Comparison of ENCODE assay signal across 8 cellular contexts in genomic region chr11:926341-926916, GRCh38. TPM values are rescaled to one million over a fixed set of nuclear protein-coding genes. Genes with fewer than 3 reads are reported as not detected.
DNase-seq lines count a peak whose midpoint lies in the region; ATAC-seq and TF ChIP-seq lines count a peak whose summit lies in the region.

No MANE protein-coding gene starts in this region.

- POLR2A ChIA-PET in CD4-positive, alpha-beta memory T cell (lab: Charles Lee; ENCODE audit: partially characterized antibody), result no interaction called here

- peak overlapping the region; percentile 87 to 90 (median 88) for H3K4me3 Mint-ChIP-seq in CD4-positive, alpha-beta memory T cell
- peak overlapping the region; percentile 81 for H3K4me3 Mint-ChIP-seq in activated naive CD8-positive, alpha-beta T cell treated with anti-CD3 and anti-CD28 coated beads, Interleukin-2, amount 50 U/mL, for 24 hours

- peak overlapping the region; percentile 71 for H3K9ac ChIP-seq in HUES6 (ENCODE audit: low read length)

- H3K36me3 ChIP-seq in CD4-positive, alpha-beta memory T cell (ENCODE audit: insufficient read depth, low read length), result no peaks in the 10 kb centered on the region
- H3K36me3 ChIP-seq in HUES6 (ENCODE audit: control insufficient read depth, insufficient read depth, low read length) (no peaks in the 10 kb centered on the region; the same call in 1 of the 2 replicates), left ventricle myocardium inferior (no peaks in the 10 kb centered on the region)

- peaks cover 46% of the 10 kb centered on the region for H3K4me1 ChIP-seq in CD4-positive, alpha-beta memory T cell (ENCODE audit: insufficient read depth, low read length)
- H3K4me1 ChIP-seq in HUES6 (ENCODE audit: control insufficient read depth, insufficient read depth, low read length) (peaks cover 18% of the 10 kb centered on the region; the same call in 1 of the 2 replicates), left ventricle myocardium inferior (peaks cover 68% of the 10 kb centered on the region)

- H3K4me1 Mint-ChIP-seq in CD4-positive, alpha-beta memory T cell, result peaks cover 26 to 44% (median 37%) of the 10 kb centered on the region in 4 donors
- H3K4me1 Mint-ChIP-seq in activated naive CD8-positive, alpha-beta T cell treated with anti-CD3 and anti-CD28 coated beads, Interleukin-2, amount 50 U/mL, for 24 hours, result peaks cover 36% of the 10 kb centered on the region

- peak overlapping the region; percentile 82 to 94 (median 92) for H3K27ac Mint-ChIP-seq in CD4-positive, alpha-beta memory T cell
- peak overlapping the region; percentile 77 for H3K27ac Mint-ChIP-seq in activated naive CD8-positive, alpha-beta T cell treated with anti-CD3 and anti-CD28 coated beads, Interleukin-2, amount 50 U/mL, for 24 hours

- H3K4me3 ChIP-seq in CD4-positive, alpha-beta memory T cell (ENCODE audit: low read length in 2 of 2), result peak overlapping the region; percentile 52 to 63
- H3K4me3 ChIP-seq in HUES6 (ENCODE audit: low read depth, low read length) (peak overlapping the region; percentile 89), left ventricle myocardium inferior (peak overlapping the region; percentile 86)

- no peaks in the 10 kb centered on the region for H3K9me3 Mint-ChIP-seq in CD4-positive, alpha-beta memory T cell
- H3K9me3 Mint-ChIP-seq in activated naive CD8-positive, alpha-beta T cell treated with anti-CD3 and anti-CD28 coated beads, Interleukin-2, amount 50 U/mL, for 24 hours, result no peaks in the 10 kb centered on the region

- no peaks in the 10 kb centered on the region for H3K27me3 ChIP-seq in CD4-positive, alpha-beta memory T cell (ENCODE audit: insufficient read depth, low read length)
- H3K27me3 ChIP-seq in HUES6 (ENCODE audit: control insufficient read depth, insufficient read depth, low read length) (no peaks in the 10 kb centered on the region), left ventricle myocardium inferior (ENCODE audit: low read depth) (no peaks in the 10 kb centered on the region)

- DNase-seq in CD4-positive, alpha-beta memory T cell, result peak in 1 of 5 donors; percentile 50
- DNase-seq in activated naive CD8-positive, alpha-beta T cell treated with anti-CD3 and anti-CD28 coated beads, Interleukin-2, amount 50 U/mL, for 24 hours, result no peak
- no peak for DNase-seq in left ventricle myocardium inferior
- DNase-seq in pulmonary artery endothelial cell (ENCODE audit: low read depth, low spot score), result peak; percentile 60
- DNase-seq in NCI-H2107 (lab: John Stamatoyannopoulos, UW), result no peak
- no peak for DNase-seq in SKM-1 (lab: John Stamatoyannopoulos, UW; ENCODE audit: unreplicated experiment)
- no peak for DNase-seq in COR-L47 (lab: John Stamatoyannopoulos, UW)

- H3K27me3 Mint-ChIP-seq in CD4-positive, alpha-beta memory T cell, result no peaks in the 10 kb centered on the region
- H3K27me3 Mint-ChIP-seq in activated naive CD8-positive, alpha-beta T cell treated with anti-CD3 and anti-CD28 coated beads, Interleukin-2, amount 50 U/mL, for 24 hours, result no peaks in the 10 kb centered on the region

- H3K27ac ChIP-seq in CD4-positive, alpha-beta memory T cell (ENCODE audit: low read depth, low read length), result peak overlapping the region; percentile 52
- H3K27ac ChIP-seq in HUES6 (ENCODE audit: low read depth, low read length) (peak overlapping the region; percentile 40; the same call in 1 of the 2 replicates), left ventricle myocardium inferior (replicated peaks) (peak overlapping the region; percentile 92)

- intact Hi-C loops in CD4-positive, alpha-beta memory T cell (cut with micrococcal nuclease), result loop anchor here (2.0 to 5.0 kb wide), 2 partner anchors 84 to 129 kb away; partner anchors contain the start of genes POLR2L, SLC25A22 and TSPAN4
- intact Hi-C loops in left ventricle myocardium inferior (cut with micrococcal nuclease), result no loop called here

- CTCF ChIA-PET in CD4-positive, alpha-beta memory T cell (lab: Charles Lee; ENCODE audit: partially characterized antibody), result no interaction called here

- H3K9me3 ChIP-seq in CD4-positive, alpha-beta memory T cell (ENCODE audit: control insufficient read depth in 1 of 2, low read length in 2 of 2), result no peaks in the 10 kb centered on the region
- H3K9me3 ChIP-seq in HUES6 (ENCODE audit: control insufficient read depth, insufficient read depth, low read depth, low read length) (no peaks in the 10 kb centered on the region), left ventricle myocardium inferior (replicated peaks) (no peaks in the 10 kb centered on the region)

- peaks cover 5 to 14% of the 10 kb centered on the region in 2 donors for H3K36me3 Mint-ChIP-seq in CD4-positive, alpha-beta memory T cell
- H3K36me3 Mint-ChIP-seq in activated naive CD8-positive, alpha-beta T cell treated with anti-CD3 and anti-CD28 coated beads, Interleukin-2, amount 50 U/mL, for 24 hours (ENCODE audit: low read depth), result no peaks in the 10 kb centered on the region

- ATAC-seq in activated naive CD8-positive, alpha-beta T cell treated with anti-CD3 and anti-CD28 coated beads, Interleukin-2, amount 50 U/mL, for 24 hours, result no peak

- no peak for TF ChIP-seq CTCF in left ventricle myocardium inferior (IDR thresholded peaks at IDR 0.05; ENCODE audit: borderline replicate concordance)

RNA-seq across cellular contexts. Expression of gene AP2A2, which starts 0.8 kb away (rescaled TPM):
- 10 to 100 TPM; 81.7 to 87.4 TPM for total RNA-seq in CD4-positive, alpha-beta memory T cell
- polyA plus RNA-seq in CD4-positive, alpha-beta memory T cell, result 10 to 100 TPM in 1 of 2 donors, 1 to 10 TPM in 1; 5.1 to 14.1 TPM
- 41.4 TPM for total RNA-seq in left ventricle myocardium inferior
- 26.3 and 32.5 TPM in 2 replicates for total RNA-seq in pulmonary artery endothelial cell

RNA-seq across cellular contexts. Expression of gene CHID1, which starts 15.8 kb away (rescaled TPM):
- 10 to 100 TPM; 52.1 to 59.2 TPM for total RNA-seq in CD4-positive, alpha-beta memory T cell
- polyA plus RNA-seq in CD4-positive, alpha-beta memory T cell, result 10 to 100 TPM; 46.9 to 82.3 TPM
- total RNA-seq in left ventricle myocardium inferior (54.2 TPM), pulmonary artery endothelial cell (45.0 and 46.8 TPM in 2 replicates)

Comparison
In these comparisons a context has a peak if more than half of its experiments do, and no peak if none do; other contexts are left out.
1. H3K27ac ChIP-seq: peak in every context shown above with its lines; median percentile 92 in left ventricle myocardium inferior; 52 in CD4-positive, alpha-beta memory T cell; 40 in HUES6.